ENCODE assay signal across 17 cellular contexts in genomic region chr6:29959492-29959891, GRCh38.
"Had no signal": no experiment of that assay in that cellular context is flagged by ENCODE, and none has a peak within 500 bp of the region (broad histone marks: within the 10 kb centered on the region; RNA-seq: fewer than 3 reads in every experiment).

No MANE protein-coding gene starts in this region.

- H3K27ac ChIP-seq: epithelial cell of prostate, esophagus muscularis mucosa, gastrocnemius medialis, left lung, tibial artery, upper lobe of left lung, uterus had no signal

- H3K36me3 ChIP-seq: esophagus muscularis mucosa, gastrocnemius medialis, left lung, tibial artery, uterus had no signal

- H3K27me3 ChIP-seq: esophagus muscularis mucosa, gastrocnemius medialis, left lung, tibial artery, upper lobe of left lung, uterus had no signal

- ATAC-seq: gastrocnemius medialis; left lung; naive thymus-derived CD8-positive, alpha-beta T cell; right cardiac atrium had no signal

- H3K27me3 Mint-ChIP-seq: naive thymus-derived CD8-positive, alpha-beta T cell; stimulated activated naive CD8-positive, alpha-beta T cell treated with anti-CD3 and anti-CD28 coated beads, Interleukin-15, Interleukin-2, amounts not matched to agents 100 ng/mL and 50 ng/mL, for 24 hours had no signal

- H3K4me3 Mint-ChIP-seq: immature natural killer cell; naive thymus-derived CD8-positive, alpha-beta T cell; stimulated activated naive CD8-positive, alpha-beta T cell treated with anti-CD3 and anti-CD28 coated beads, Interleukin-15, Interleukin-2, amounts not matched to agents 100 ng/mL and 50 ng/mL, for 24 hours had no signal

- H3K27ac Mint-ChIP-seq: immature natural killer cell; stimulated activated naive CD8-positive, alpha-beta T cell treated with anti-CD3 and anti-CD28 coated beads, Interleukin-15, Interleukin-2, amounts not matched to agents 100 ng/mL and 50 ng/mL, for 24 hours had no signal

- H3K9me3 ChIP-seq: esophagus muscularis mucosa, gastrocnemius medialis, left lung, tibial artery, upper lobe of left lung, uterus had no signal

- DNase-seq: cortex of kidney; effector memory CD4-positive, alpha-beta T cell; gastrocnemius medialis; immature natural killer cell; left lung; naive thymus-derived CD8-positive, alpha-beta T cell; right cardiac atrium; small intestine; stimulated activated CD4-positive, alpha-beta T cell treated with anti-CD3 and anti-CD28 coated beads, Interleukin-12 subunit alpha, Interleukin-12 subunit beta, amount 100 ng/mL, for 4 hours; stimulated activated CD4-positive, alpha-beta T cell treated with anti-CD3 and anti-CD28 coated beads, Interleukin-2, amount 100 ng/mL, for 48 hours; tibial artery; upper lobe of left lung; uterus had no signal

- H3K4me3 ChIP-seq: esophagus muscularis mucosa, gastrocnemius medialis, left lung, lung, tibial artery, upper lobe of left lung, uterus had no signal

- H3K9me3 Mint-ChIP-seq: immature natural killer cell; naive thymus-derived CD8-positive, alpha-beta T cell; stimulated activated naive CD8-positive, alpha-beta T cell treated with anti-CD3 and anti-CD28 coated beads, Interleukin-15, Interleukin-2, amounts not matched to agents 100 ng/mL and 50 ng/mL, for 24 hours had no signal
